11 cellular contexts compared by ENCODE assay signal in genomic region chr6:5205035-5205469, GRCh38. TPM values are rescaled to one million over a fixed set of nuclear protein-coding genes. Genes with fewer than 3 reads are reported as not detected.
DNase-seq lines count a peak whose midpoint lies in the region; ATAC-seq and TF ChIP-seq lines count a peak whose summit lies in the region.
"Had no signal": no experiment of that assay in that cellular context is flagged by ENCODE, and none has a peak within 500 bp of the region (broad histone marks: within the 10 kb centered on the region; RNA-seq: fewer than 3 reads in every experiment).

No MANE protein-coding gene starts in this region.

- H3K4me1 ChIP-seq in adrenal gland (replicated peaks in 1 of 2) (peaks cover 13 to 22% of the 10 kb centered on the region in 2 donors), heart right ventricle (peaks cover 23 to 86% (median 67%) of the 10 kb centered on the region in 9 donors), rectal smooth muscle tissue (ENCODE audit: control insufficient read depth, insufficient read depth, low read length) (peaks cover 43% of the 10 kb centered on the region)

- peak overlapping the region in 3 of 5 donors; percentile 57 to 80 (median 80) for H3K27ac ChIP-seq in adrenal gland
- H3K27ac ChIP-seq in heart right ventricle = peak overlapping the region; percentile 47 to 92 (median 82)
- H3K27ac ChIP-seq in rectal smooth muscle tissue (ENCODE audit: low read depth, low read length) = peak overlapping the region; percentile 90

- TF ChIP-seq CTCF in adrenal gland (IDR thresholded peaks at IDR 0.05) = no peak
- no peak for TF ChIP-seq CTCF in heart right ventricle (IDR thresholded peaks at IDR 0.05)

- WGBS in adrenal gland, 4 donors = 22 to 41% (median 30%) methylated on average over 5 of the region's 5 CpGs
- WGBS in heart right ventricle, 2 donors = 25 to 26% methylated on average over 5 of the region's 5 CpGs

- H3K4me3 ChIP-seq in adrenal gland = no peak overlapping the region
- H3K4me3 ChIP-seq in heart right ventricle = no peak overlapping the region
- no peak overlapping the region for H3K4me3 ChIP-seq in rectal smooth muscle tissue (ENCODE audit: low read length)

- H3K9me3 Mint-ChIP-seq in activated naive CD4-positive, alpha-beta T cell treated with anti-CD3 and anti-CD28 coated beads, Interleukin-2, amount 50 U/mL, for 72 hours = no peaks in the 10 kb centered on the region
- H3K9me3 Mint-ChIP-seq: T-cell had no signal

- peak in 7 of 8 donors; percentile 4 to 57 (median 28) for ATAC-seq in heart right ventricle
- ATAC-seq in activated naive CD4-positive, alpha-beta T cell treated with anti-CD3 and anti-CD28 coated beads, Interleukin-2, amount 50 U/mL, for 72 hours = no peak
- ATAC-seq: T-cell had no signal

- H3K27me3 ChIP-seq in adrenal gland = no peaks in the 10 kb centered on the region
- no peaks in the 10 kb centered on the region for H3K27me3 ChIP-seq in heart right ventricle
- H3K27me3 ChIP-seq in rectal smooth muscle tissue (ENCODE audit: control insufficient read depth, insufficient read depth, low read length) = no peaks in the 10 kb centered on the region

- H3K27ac Mint-ChIP-seq in activated naive CD4-positive, alpha-beta T cell treated with anti-CD3 and anti-CD28 coated beads, Interleukin-2, amount 50 U/mL, for 72 hours = no peak overlapping the region
- H3K27ac Mint-ChIP-seq: T-cell had no signal

- peak; percentile 18 for DNase-seq in A172 (ENCODE audit: low spot score)
- DNase-seq in adrenal gland = peak; percentile 42 to 71 (median 57)
- no peak for DNase-seq in heart right ventricle
- no peak for DNase-seq in GDM1 (lab: John Stamatoyannopoulos, UW)
- no peak for DNase-seq in activated naive CD4-positive, alpha-beta T cell treated with anti-CD3 and anti-CD28 coated beads, Interleukin-2, amount 50 U/mL, for 72 hours (ENCODE audit: low spot score in 2 of 2)
- DNase-seq in NCI-H1436 treated with DMSO at 0.1 percent for 48 hours (lab: John Stamatoyannopoulos, UW) = no peak
- no peak for DNase-seq in hepatic stellate cell (ENCODE audit: low spot score)
- DNase-seq: 8988T; activated CD4-positive, alpha-beta T cell treated with anti-CD3 and anti-CD28 coated beads, Interleukin-2, amount 50 U/mL, for 4 hours; T-cell had no signal

- H3K36me3 ChIP-seq in adrenal gland (replicated peaks in 1 of 2) (no peaks in the 10 kb centered on the region), heart right ventricle (no peaks in the 10 kb centered on the region), rectal smooth muscle tissue (ENCODE audit: control insufficient read depth, insufficient read depth, low read length) (no peaks in the 10 kb centered on the region)

- peaks cover 0 to 10% of the 10 kb centered on the region in 2 donors for H3K36me3 Mint-ChIP-seq in activated naive CD4-positive, alpha-beta T cell treated with anti-CD3 and anti-CD28 coated beads, Interleukin-2, amount 50 U/mL, for 72 hours

- no peak for TF ChIP-seq POLR2A in adrenal gland (IDR thresholded peaks at IDR 0.05)

- H3K9me3 ChIP-seq in adrenal gland (replicated peaks in 1 of 3) = no peaks in the 10 kb centered on the region
- no peaks in the 10 kb centered on the region for H3K9me3 ChIP-seq in heart right ventricle

- no peak overlapping the region for H3K9ac ChIP-seq in rectal smooth muscle tissue (ENCODE audit: low read length)

- intact Hi-C loops in adrenal gland (cut with DNase I) = loop anchor here in 1 of 2 donors (10.0 kb wide), 1 partner anchor 60 kb away; no protein-coding TSS in a partner anchor
- intact Hi-C loops in heart right ventricle (cut with DNase I) = loop anchor here in 2 of 10 donors (10.0 kb wide), 2 partner anchors 60 to 150 kb away; no protein-coding TSS in a partner anchor

RNA-seq across cellular contexts. Expression of gene LYRM4, which starts 55.7 kb away (rescaled TPM):
- 26.1 and 35.0 TPM in 2 replicates for total RNA-seq in A172 (2014; rRNA removed; shearing (Covaris generic))
- 10 to 100 TPM; 24.5 to 43.7 (median 30.9) TPM for total RNA-seq in adrenal gland
- polyA plus RNA-seq in adrenal gland = 10 to 100 TPM; 16.1 to 29.8 (median 26.2) TPM
- total RNA-seq in heart right ventricle = 10 to 100 TPM; 20.9 to 33.0 (median 25.1) TPM
- 10 to 100 TPM; 18.3 to 23.2 TPM for polyA plus RNA-seq in heart right ventricle
- total RNA-seq in activated naive CD4-positive, alpha-beta T cell treated with anti-CD3 and anti-CD28 coated beads, Interleukin-2, amount 50 U/mL, for 72 hours = 10 to 100 TPM; 32.7 to 40.7 TPM

RNA-seq across cellular contexts. Expression of gene FARS2, which starts 56.3 kb away (rescaled TPM):
- 12.5 and 23.5 TPM in 2 replicates for total RNA-seq in A172 (2014; rRNA removed; shearing (Covaris generic))
- total RNA-seq in adrenal gland (10 to 100 TPM; 18.3 to 28.4 (median 19.8) TPM), heart right ventricle (10 to 100 TPM; 17.9 to 22.4 (median 21.4) TPM)
- polyA plus RNA-seq in adrenal gland (10 to 100 TPM in 1 of 3 donors, 1 to 10 TPM in 2; 7.2 to 23.1 (median 7.9) TPM), heart right ventricle (10 to 100 TPM in 1 of 2 donors, 1 to 10 TPM in 1; 7.6 to 16.0 TPM)
- 10 to 100 TPM in 1 of 2 donors, 1 to 10 TPM in 1; 8.2 to 29.0 TPM for total RNA-seq in activated naive CD4-positive, alpha-beta T cell treated with anti-CD3 and anti-CD28 coated beads, Interleukin-2, amount 50 U/mL, for 72 hours

Comparison
In these comparisons a context has a peak if more than half of its experiments do, and no peak if none do; other contexts are left out.
1. DNase-seq: peak in A172 (single experiment) and adrenal gland (7 of 7); none in heart right ventricle (0 of 2), GDM1 (single experiment), activated naive CD4-positive, alpha-beta T cell treated with anti-CD3 and anti-CD28 coated beads, Interleukin-2, amount 50 U/mL, for 72 hours (0 of 2), NCI-H1436 treated with DMSO at 0.1 percent for 48 hours (single experiment) and hepatic stellate cell (single experiment).
2. ATAC-seq: peak in heart right ventricle (7 of 8); none in activated naive CD4-positive, alpha-beta T cell treated with anti-CD3 and anti-CD28 coated beads, Interleukin-2, amount 50 U/mL, for 72 hours (0 of 2).
3. Peak in every context shown above with its lines, with median percentiles within 50 percentile points of each other: H3K27ac ChIP-seq.